In genomic region chr17:37160940-37161339, GRCh38 we compare ENCODE assay signal across 15 cellular contexts.
DNase-seq lines count a peak whose midpoint lies in the region; ATAC-seq and TF ChIP-seq lines count a peak whose summit lies in the region.
"Had no signal": no experiment of that assay in that cellular context is flagged by ENCODE, and none has a peak within 500 bp of the region (broad histone marks: within the 10 kb centered on the region; RNA-seq: fewer than 3 reads in every experiment).

No MANE protein-coding gene starts in this region.

- H3K9me3 ChIP-seq in sigmoid colon: no peaks in the 10 kb centered on the region

- no peak for TF ChIP-seq POLR2A in sigmoid colon (IDR thresholded peaks at IDR 0.05)

- no peak for TF ChIP-seq EP300 in sigmoid colon (IDR thresholded peaks at IDR 0.05)

- no peak overlapping the region for H3K27ac ChIP-seq in sigmoid colon
- H3K27ac ChIP-seq: SK-N-MC had no signal

- intact Hi-C loops in sigmoid colon (cut with DNase I): no loop called here

- TF ChIP-seq CTCF in sigmoid colon (IDR thresholded peaks at IDR 0.05): no peak

- H3K27me3 ChIP-seq in sigmoid colon: no peaks in the 10 kb centered on the region

- no peaks in the 10 kb centered on the region for H3K4me1 ChIP-seq in sigmoid colon

- peaks cover 0 to 34% (median 4%) of the 10 kb centered on the region in 4 donors for H3K36me3 ChIP-seq in sigmoid colon

- ATAC-seq in GM21447 (IDR thresholded peaks at IDR 0.05; ENCODE audit: unreplicated experiment) (no peak), HG02798 (IDR thresholded peaks at IDR 0.05; ENCODE audit: poor library complexity, unreplicated experiment) (no peak)
- ATAC-seq: activated naive CD8-positive, alpha-beta T cell treated with anti-CD3 and anti-CD28 coated beads, Interleukin-2, amount 50 U/mL, for 24 hours; naive thymus-derived CD8-positive, alpha-beta T cell; stimulated activated naive CD8-positive, alpha-beta T cell treated with anti-CD3 and anti-CD28 coated beads, Interleukin-15, amount 100 ng/mL, for 72 hours had no signal

- peak; percentile 70 for DNase-seq in COLO829 (ENCODE audit: low spot score)
- peak; percentile 55 for DNase-seq in LHCN-M2 (ENCODE audit: low read depth)
- DNase-seq in dermis blood vessel endothelial cell: peak; percentile 42
- peak; percentile 74 for DNase-seq in iris pigment epithelial cell (ENCODE audit: low read depth)
- no peak for DNase-seq in kidney glomerular epithelial cell (lab: John Stamatoyannopoulos, UW)
- no peak for DNase-seq in sigmoid colon
- DNase-seq: activated CD4-positive, alpha-beta T cell treated with anti-CD3 and anti-CD28 coated beads, Interleukin-2, amount 50 U/mL, for 48 hours; activated naive CD8-positive, alpha-beta T cell treated with anti-CD3 and anti-CD28 coated beads, Interleukin-2, amount 50 U/mL, for 24 hours; Karpas-422; naive thymus-derived CD8-positive, alpha-beta T cell; posterior cingulate gyrus; stimulated activated naive CD8-positive, alpha-beta T cell treated with anti-CD3 and anti-CD28 coated beads, Interleukin-15, amount 100 ng/mL, for 72 hours had no signal

- H3K4me3 ChIP-seq in sigmoid colon: no peak overlapping the region
- H3K4me3 ChIP-seq: SK-N-MC had no signal

Comparison
In these comparisons a context has a peak if more than half of its experiments do, and no peak if none do; other contexts are left out.
1. DNase-seq: peak in COLO829 (single experiment), LHCN-M2 (single experiment), dermis blood vessel endothelial cell (single experiment) and iris pigment epithelial cell (single experiment); none in kidney glomerular epithelial cell (single experiment) and sigmoid colon (single experiment).